Comparison of ENCODE assay signal across 1 cellular context in the genomic region with DNA sequence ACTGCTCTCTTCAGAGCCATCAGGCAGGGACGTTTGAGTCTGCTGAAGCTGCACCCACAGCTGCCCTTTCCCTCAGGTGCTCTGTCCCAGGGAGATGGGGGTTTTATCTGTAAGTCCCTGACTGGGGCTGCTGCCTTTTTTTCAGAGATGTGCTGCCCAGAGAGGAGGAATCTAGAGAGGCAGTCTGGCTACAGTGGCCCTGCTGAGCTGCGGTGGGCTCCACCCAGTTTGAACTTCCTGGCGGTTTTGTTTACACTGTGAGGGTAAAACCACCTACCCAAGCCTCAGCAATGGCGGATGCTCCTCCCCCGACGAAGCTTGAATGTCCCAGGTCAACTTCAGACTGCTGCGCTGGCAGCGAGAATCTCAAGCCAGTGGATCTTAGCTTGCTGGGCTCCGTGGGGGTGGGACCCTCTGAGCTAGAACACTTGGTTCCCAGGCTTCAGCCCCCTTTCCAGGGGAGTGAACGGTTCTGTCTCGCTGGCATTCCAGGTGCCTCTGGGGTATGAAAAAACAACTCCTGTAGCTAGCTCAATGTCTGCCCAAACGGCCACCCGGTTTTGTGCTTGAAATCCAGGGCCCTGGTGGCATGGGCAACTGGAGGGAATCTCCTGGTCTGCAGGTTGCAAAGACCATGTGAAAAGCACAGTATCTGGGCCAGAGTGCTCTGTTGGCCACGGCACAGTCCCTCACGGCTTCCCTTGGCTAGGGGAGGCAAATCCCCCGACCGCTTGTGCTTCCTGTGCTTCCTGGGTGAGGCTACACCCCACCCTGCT.
TF ChIP-seq lines count a peak whose summit lies in the region.

No MANE protein-coding gene starts in this region.

TF ChIP-seq in HepG2, 621 proteins besides CTCF, POLR2A, EP300 and RAD21 (continued from another document and continues in another):
- TF ChIP-seq, protein P1, sequence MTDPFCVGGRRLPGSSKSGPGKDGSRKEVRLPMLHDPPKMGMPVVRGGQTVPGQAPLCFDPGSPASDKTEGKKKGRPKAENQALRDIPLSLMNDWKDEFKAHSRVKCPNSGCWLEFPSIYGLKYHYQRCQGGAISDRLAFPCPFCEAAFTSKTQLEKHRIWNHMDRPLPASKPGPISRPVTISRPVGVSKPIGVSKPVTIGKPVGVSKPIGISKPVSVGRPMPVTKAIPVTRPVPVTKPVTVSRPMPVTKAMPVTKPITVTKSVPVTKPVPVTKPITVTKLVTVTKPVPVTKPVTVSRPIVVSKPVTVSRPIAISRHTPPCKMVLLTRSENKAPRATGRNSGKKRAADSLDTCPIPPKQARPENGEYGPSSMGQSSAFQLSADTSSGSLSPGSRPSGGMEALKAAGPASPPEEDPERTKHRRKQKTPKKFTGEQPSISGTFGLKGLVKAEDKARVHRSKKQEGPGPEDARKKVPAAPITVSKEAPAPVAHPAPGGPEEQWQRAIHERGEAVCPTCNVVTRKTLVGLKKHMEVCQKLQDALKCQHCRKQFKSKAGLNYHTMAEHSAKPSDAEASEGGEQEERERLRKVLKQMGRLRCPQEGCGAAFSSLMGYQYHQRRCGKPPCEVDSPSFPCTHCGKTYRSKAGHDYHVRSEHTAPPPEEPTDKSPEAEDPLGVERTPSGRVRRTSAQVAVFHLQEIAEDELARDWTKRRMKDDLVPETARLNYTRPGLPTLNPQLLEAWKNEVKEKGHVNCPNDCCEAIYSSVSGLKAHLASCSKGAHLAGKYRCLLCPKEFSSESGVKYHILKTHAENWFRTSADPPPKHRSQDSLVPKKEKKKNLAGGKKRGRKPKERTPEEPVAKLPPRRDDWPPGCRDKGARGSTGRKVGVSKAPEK (CRISPR knock-in tag; IDR thresholded peaks at IDR 0.05; ENCODE audit: borderline replicate concordance): no peak
- no peak for TF ChIP-seq ZNF230 (CRISPR knock-in tag; IDR thresholded peaks at IDR 0.05)
- TF ChIP-seq ZNF160 (CRISPR knock-in tag; IDR thresholded peaks at IDR 0.05): no peak
- TF ChIP-seq, protein P2, sequence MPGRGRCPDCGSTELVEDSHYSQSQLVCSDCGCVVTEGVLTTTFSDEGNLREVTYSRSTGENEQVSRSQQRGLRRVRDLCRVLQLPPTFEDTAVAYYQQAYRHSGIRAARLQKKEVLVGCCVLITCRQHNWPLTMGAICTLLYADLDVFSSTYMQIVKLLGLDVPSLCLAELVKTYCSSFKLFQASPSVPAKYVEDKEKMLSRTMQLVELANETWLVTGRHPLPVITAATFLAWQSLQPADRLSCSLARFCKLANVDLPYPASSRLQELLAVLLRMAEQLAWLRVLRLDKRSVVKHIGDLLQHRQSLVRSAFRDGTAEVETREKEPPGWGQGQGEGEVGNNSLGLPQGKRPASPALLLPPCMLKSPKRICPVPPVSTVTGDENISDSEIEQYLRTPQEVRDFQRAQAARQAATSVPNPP (CRISPR knock-in tag; IDR thresholded peaks at IDR 0.05): no peak
- no peak for TF ChIP-seq ZNF589 (CRISPR knock-in tag; conservative IDR thresholded peaks at IDR 0.05)
- TF ChIP-seq MAZ (IDR thresholded peaks at IDR 0.05; ENCODE audit: borderline replicate concordance, low read depth, low read length): no peak
- TF ChIP-seq MAZ (CRISPR knock-in tag; IDR thresholded peaks at IDR 0.05; ENCODE audit: low read depth): no peak
- TF ChIP-seq PTBP1 (IDR thresholded peaks at IDR 0.05; ENCODE audit: low read depth, low read length, poor library complexity, severe bottlenecking): no peak
- TF ChIP-seq, protein P3, sequence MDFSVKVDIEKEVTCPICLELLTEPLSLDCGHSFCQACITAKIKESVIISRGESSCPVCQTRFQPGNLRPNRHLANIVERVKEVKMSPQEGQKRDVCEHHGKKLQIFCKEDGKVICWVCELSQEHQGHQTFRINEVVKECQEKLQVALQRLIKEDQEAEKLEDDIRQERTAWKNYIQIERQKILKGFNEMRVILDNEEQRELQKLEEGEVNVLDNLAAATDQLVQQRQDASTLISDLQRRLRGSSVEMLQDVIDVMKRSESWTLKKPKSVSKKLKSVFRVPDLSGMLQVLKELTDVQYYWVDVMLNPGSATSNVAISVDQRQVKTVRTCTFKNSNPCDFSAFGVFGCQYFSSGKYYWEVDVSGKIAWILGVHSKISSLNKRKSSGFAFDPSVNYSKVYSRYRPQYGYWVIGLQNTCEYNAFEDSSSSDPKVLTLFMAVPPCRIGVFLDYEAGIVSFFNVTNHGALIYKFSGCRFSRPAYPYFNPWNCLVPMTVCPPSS (IDR thresholded peaks at IDR 0.05): no peak
- no peak for TF ChIP-seq ELF3 (CRISPR knock-in tag; IDR thresholded peaks at IDR 0.05)
- TF ChIP-seq ZFP90 (CRISPR knock-in tag; IDR thresholded peaks at IDR 0.05; ENCODE audit: borderline replicate concordance): no peak
- TF ChIP-seq HDAC2 (CRISPR knock-in tag; IDR thresholded peaks at IDR 0.05): 0 out of 2 replicates have a peak, but pooled peaks have one; percentile 26
- TF ChIP-seq ZNF879 (CRISPR knock-in tag; IDR thresholded peaks at IDR 0.05): no peak
- no peak for TF ChIP-seq TBX3 (IDR thresholded peaks at IDR 0.05; ENCODE audit: borderline replicate concordance)
- no peak for TF ChIP-seq HNF4G (IDR thresholded peaks at IDR 0.05; ENCODE audit: borderline replicate concordance, low read depth, low read length)
- TF ChIP-seq HNF4G (CRISPR knock-in tag; IDR thresholded peaks at IDR 0.05; ENCODE audit: borderline replicate concordance, low read depth): no peak
- no peak for TF ChIP-seq SOX6 (IDR thresholded peaks at IDR 0.05)
- peak; percentile 13; the same call in 1 of the 2 replicates for TF ChIP-seq SOX6 (CRISPR knock-in tag; IDR thresholded peaks at IDR 0.05)
- TF ChIP-seq SOX5 (CRISPR knock-in tag; IDR thresholded peaks at IDR 0.05; ENCODE audit: borderline replicate concordance): 0 out of 2 replicates have a peak, but pooled peaks have one; percentile 13
- TF ChIP-seq, protein P4, sequence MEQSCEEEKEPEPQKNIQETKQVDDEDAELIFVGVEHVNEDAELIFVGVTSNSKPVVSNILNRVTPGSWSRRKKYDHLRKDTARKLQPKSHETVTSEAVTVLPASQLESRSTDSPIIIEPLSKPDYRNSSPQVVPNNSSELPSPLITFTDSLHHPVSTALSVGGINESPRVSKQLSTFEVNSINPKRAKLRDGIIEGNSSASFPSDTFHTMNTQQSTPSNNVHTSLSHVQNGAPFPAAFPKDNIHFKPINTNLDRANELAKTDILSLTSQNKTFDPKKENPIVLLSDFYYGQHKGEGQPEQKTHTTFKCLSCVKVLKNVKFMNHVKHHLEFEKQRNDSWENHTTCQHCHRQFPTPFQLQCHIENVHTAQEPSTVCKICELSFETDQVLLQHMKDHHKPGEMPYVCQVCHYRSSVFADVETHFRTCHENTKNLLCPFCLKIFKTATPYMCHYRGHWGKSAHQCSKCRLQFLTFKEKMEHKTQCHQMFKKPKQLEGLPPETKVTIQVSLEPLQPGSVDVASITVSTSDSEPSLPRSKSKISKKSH (CRISPR knock-in tag; IDR thresholded peaks at IDR 0.05; ENCODE audit: borderline replicate concordance): no peak
- no peak for TF ChIP-seq PLRG1 (conservative IDR thresholded peaks at IDR 0.05)
- TF ChIP-seq KLF13 (CRISPR knock-in tag; IDR thresholded peaks at IDR 0.05): no peak
- no peak for TF ChIP-seq HOXA9 (CRISPR knock-in tag; IDR thresholded peaks at IDR 0.05; ENCODE audit: borderline replicate concordance)
- no peak for TF ChIP-seq ZZZ3 (CRISPR knock-in tag; IDR thresholded peaks at IDR 0.05; ENCODE audit: borderline replicate concordance)
- TF ChIP-seq ZNF670 (CRISPR knock-in tag; IDR thresholded peaks at IDR 0.05; ENCODE audit: borderline replicate concordance): no peak
- TF ChIP-seq, protein P5, sequence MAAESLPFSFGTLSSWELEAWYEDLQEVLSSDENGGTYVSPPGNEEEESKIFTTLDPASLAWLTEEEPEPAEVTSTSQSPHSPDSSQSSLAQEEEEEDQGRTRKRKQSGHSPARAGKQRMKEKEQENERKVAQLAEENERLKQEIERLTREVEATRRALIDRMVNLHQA (CRISPR knock-in tag; IDR thresholded peaks at IDR 0.05): no peak
- TF ChIP-seq, protein P6, sequence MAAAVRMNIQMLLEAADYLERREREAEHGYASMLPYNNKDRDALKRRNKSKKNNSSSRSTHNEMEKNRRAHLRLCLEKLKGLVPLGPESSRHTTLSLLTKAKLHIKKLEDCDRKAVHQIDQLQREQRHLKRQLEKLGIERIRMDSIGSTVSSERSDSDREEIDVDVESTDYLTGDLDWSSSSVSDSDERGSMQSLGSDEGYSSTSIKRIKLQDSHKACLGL (CRISPR knock-in tag; IDR thresholded peaks at IDR 0.05): no peak; the same call in 1 of the 2 replicates
- no peak for TF ChIP-seq PHF8 (CRISPR knock-in tag; IDR thresholded peaks at IDR 0.05)
- TF ChIP-seq TBL1XR1 (IDR thresholded peaks at IDR 0.05; ENCODE audit: borderline replicate concordance, low read length, partially characterized antibody): no peak
- TF ChIP-seq ZNF33B (CRISPR knock-in tag; IDR thresholded peaks at IDR 0.05): no peak
- TF ChIP-seq, protein P7, sequence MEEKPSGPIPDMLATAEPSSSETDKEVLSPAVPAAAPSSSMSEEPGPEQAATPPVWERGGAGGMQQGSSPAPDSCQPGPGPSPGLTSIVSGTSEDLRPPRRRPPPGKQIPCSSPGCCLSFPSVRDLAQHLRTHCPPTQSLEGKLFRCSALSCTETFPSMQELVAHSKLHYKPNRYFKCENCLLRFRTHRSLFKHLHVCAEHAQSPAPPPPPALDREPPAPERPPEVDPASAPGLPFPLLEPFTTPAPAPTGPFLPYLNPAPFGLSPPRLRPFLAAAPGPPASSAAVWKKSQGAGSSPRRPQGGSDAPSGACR (CRISPR knock-in tag; IDR thresholded peaks at IDR 0.05): no peak
- TF ChIP-seq, protein P8, sequence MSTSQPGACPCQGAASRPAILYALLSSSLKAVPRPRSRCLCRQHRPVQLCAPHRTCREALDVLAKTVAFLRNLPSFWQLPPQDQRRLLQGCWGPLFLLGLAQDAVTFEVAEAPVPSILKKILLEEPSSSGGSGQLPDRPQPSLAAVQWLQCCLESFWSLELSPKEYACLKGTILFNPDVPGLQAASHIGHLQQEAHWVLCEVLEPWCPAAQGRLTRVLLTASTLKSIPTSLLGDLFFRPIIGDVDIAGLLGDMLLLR (CRISPR knock-in tag; IDR thresholded peaks at IDR 0.05): no peak
- no peak for TF ChIP-seq ZNF703 (CRISPR knock-in tag; IDR thresholded peaks at IDR 0.05; ENCODE audit: borderline replicate concordance)
- TF ChIP-seq, protein P9, sequence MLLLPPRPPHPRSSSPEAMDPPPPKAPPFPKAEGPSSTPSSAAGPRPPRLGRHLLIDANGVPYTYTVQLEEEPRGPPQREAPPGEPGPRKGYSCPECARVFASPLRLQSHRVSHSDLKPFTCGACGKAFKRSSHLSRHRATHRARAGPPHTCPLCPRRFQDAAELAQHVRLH (CRISPR knock-in tag; IDR thresholded peaks at IDR 0.05; ENCODE audit: borderline replicate concordance, low read depth): no peak
- no peak for TF ChIP-seq SRSF1 (optimal IDR thresholded peaks at IDR 0.05; ENCODE audit: low read depth, low read length)
- TF ChIP-seq RBM22 (optimal IDR thresholded peaks at IDR 0.05; ENCODE audit: low read length): no peak
- TF ChIP-seq, protein P10, sequence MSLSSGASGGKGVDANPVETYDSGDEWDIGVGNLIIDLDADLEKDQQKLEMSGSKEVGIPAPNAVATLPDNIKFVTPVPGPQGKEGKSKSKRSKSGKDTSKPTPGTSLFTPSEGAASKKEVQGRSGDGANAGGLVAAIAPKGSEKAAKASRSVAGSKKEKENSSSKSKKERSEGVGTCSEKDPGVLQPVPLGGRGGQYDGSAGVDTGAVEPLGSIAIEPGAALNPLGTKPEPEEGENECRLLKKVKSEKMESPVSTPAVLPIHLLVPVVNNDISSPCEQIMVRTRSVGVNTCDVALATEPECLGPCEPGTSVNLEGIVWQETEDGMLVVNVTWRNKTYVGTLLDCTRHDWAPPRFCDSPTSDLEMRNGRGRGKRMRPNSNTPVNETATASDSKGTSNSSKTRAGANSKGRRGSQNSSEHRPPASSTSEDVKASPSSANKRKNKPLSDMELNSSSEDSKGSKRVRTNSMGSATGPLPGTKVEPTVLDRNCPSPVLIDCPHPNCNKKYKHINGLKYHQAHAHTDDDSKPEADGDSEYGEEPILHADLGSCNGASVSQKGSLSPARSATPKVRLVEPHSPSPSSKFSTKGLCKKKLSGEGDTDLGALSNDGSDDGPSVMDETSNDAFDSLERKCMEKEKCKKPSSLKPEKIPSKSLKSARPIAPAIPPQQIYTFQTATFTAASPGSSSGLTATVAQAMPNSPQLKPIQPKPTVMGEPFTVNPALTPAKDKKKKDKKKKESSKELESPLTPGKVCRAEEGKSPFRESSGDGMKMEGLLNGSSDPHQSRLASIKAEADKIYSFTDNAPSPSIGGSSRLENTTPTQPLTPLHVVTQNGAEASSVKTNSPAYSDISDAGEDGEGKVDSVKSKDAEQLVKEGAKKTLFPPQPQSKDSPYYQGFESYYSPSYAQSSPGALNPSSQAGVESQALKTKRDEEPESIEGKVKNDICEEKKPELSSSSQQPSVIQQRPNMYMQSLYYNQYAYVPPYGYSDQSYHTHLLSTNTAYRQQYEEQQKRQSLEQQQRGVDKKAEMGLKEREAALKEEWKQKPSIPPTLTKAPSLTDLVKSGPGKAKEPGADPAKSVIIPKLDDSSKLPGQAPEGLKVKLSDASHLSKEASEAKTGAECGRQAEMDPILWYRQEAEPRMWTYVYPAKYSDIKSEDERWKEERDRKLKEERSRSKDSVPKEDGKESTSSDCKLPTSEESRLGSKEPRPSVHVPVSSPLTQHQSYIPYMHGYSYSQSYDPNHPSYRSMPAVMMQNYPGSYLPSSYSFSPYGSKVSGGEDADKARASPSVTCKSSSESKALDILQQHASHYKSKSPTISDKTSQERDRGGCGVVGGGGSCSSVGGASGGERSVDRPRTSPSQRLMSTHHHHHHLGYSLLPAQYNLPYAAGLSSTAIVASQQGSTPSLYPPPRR (CRISPR knock-in tag; IDR thresholded peaks at IDR 0.05; ENCODE audit: borderline replicate concordance): no peak
- TF ChIP-seq EED (CRISPR knock-in tag; IDR thresholded peaks at IDR 0.05): no peak
- no peak for TF ChIP-seq ZNF34 (CRISPR knock-in tag; IDR thresholded peaks at IDR 0.05; ENCODE audit: borderline replicate concordance)
- TF ChIP-seq ZNF180 (CRISPR knock-in tag; IDR thresholded peaks at IDR 0.05; ENCODE audit: borderline replicate concordance, low read depth): no peak
- no peak for TF ChIP-seq FOSL1 (CRISPR knock-in tag; IDR thresholded peaks at IDR 0.05; ENCODE audit: borderline replicate concordance)
- TF ChIP-seq RFXANK (CRISPR knock-in tag; IDR thresholded peaks at IDR 0.05): no peak
